8 cellular contexts compared by ENCODE assay signal in genomic region chr17:1561420-1562177, GRCh38. TPM values are rescaled to one million over a fixed set of nuclear protein-coding genes. Genes with fewer than 3 reads are reported as not detected.
DNase-seq lines count a peak whose midpoint lies in the region; ATAC-seq and TF ChIP-seq lines count a peak whose summit lies in the region.

No MANE protein-coding gene starts in this region.

- H3K9me3 Mint-ChIP-seq in activated CD8-positive, alpha-beta T cell treated with anti-CD3 and anti-CD28 coated beads, Interleukin-2, amount 10 ng/mL, durations not matched to agents 7 days and 5 days (ENCODE audit: insufficient read depth) = no peaks in the 10 kb centered on the region
- no peaks in the 10 kb centered on the region for H3K9me3 Mint-ChIP-seq in naive thymus-derived CD8-positive, alpha-beta T cell

- H3K4me3 Mint-ChIP-seq in activated CD8-positive, alpha-beta T cell treated with anti-CD3 and anti-CD28 coated beads, Interleukin-2, amount 10 ng/mL, durations not matched to agents 7 days and 5 days = peak overlapping the region; percentile 77
- H3K4me3 Mint-ChIP-seq in naive thymus-derived CD8-positive, alpha-beta T cell = peak overlapping the region; percentile 72 to 88 (median 81)

- H3K4me1 ChIP-seq in KMS-11 (ENCODE audit: low read depth, poor library complexity, severe bottlenecking) = peaks cover 4% of the 10 kb centered on the region
- H3K4me1 ChIP-seq in uterus = peaks cover 0 to 24% of the 10 kb centered on the region in 2 donors

- H3K4me1 Mint-ChIP-seq in activated CD8-positive, alpha-beta T cell treated with anti-CD3 and anti-CD28 coated beads, Interleukin-2, amount 10 ng/mL, durations not matched to agents 7 days and 5 days (ENCODE audit: low read depth) = peaks cover 34% of the 10 kb centered on the region
- H3K4me1 Mint-ChIP-seq in naive thymus-derived CD8-positive, alpha-beta T cell = peaks cover 22 to 56% (median 40%) of the 10 kb centered on the region in 4 donors

- peak overlapping the region; percentile 33; the same call in 1 of the 2 replicates for H3K4me2 ChIP-seq in KMS-11

- peak overlapping the region; percentile 30; the same call in 1 of the 2 replicates for H3K9ac ChIP-seq in KMS-11

- no peak for TF ChIP-seq CTCF in KMS-11 (conservative IDR thresholded peaks at IDR 0.05; ENCODE audit: low read depth, low read length)
- peak; percentile 18 for TF ChIP-seq CTCF in epithelial cell of proximal tubule (conservative IDR thresholded peaks at IDR 0.05; ENCODE audit: low read depth, low read length)
- peak in 2 of 4 experiments; percentile 26 to 39 for TF ChIP-seq CTCF in uterus (IDR thresholded peaks at IDR 0.05)

- H3K9me3 ChIP-seq in uterus = no peaks in the 10 kb centered on the region

- peaks cover 6% of the 10 kb centered on the region for H3K36me3 Mint-ChIP-seq in activated CD8-positive, alpha-beta T cell treated with anti-CD3 and anti-CD28 coated beads, Interleukin-2, amount 10 ng/mL, durations not matched to agents 7 days and 5 days (ENCODE audit: low read depth)
- H3K36me3 Mint-ChIP-seq in naive thymus-derived CD8-positive, alpha-beta T cell = peaks cover 0 to 3% (median 3%) of the 10 kb centered on the region in 3 donors

- peak overlapping the region; percentile 78 for H3K27ac Mint-ChIP-seq in activated CD8-positive, alpha-beta T cell treated with anti-CD3 and anti-CD28 coated beads, Interleukin-2, amount 10 ng/mL, durations not matched to agents 7 days and 5 days
- peak overlapping the region; percentile 53 to 91 (median 86) for H3K27ac Mint-ChIP-seq in naive thymus-derived CD8-positive, alpha-beta T cell

- H3K36me3 ChIP-seq in KMS-11 (ENCODE audit: insufficient read depth) (no peaks in the 10 kb centered on the region), uterus (no peaks in the 10 kb centered on the region)

- H3K4me3 ChIP-seq in KMS-11 (IDR thresholded peaks at IDR 0.05; ENCODE audit: insufficient read depth, low read depth, low read length) = no peak overlapping the region
- H3K4me3 ChIP-seq in epithelial cell of proximal tubule (ENCODE audit: low read depth, low read length) = peak overlapping the region; percentile 80
- peak overlapping the region; percentile 52 to 94 for H3K4me3 ChIP-seq in uterus

- ATAC-seq in activated CD8-positive, alpha-beta T cell treated with anti-CD3 and anti-CD28 coated beads, Interleukin-2, amount 10 ng/mL, durations not matched to agents 7 days and 5 days = peak; percentile 59
- peak; percentile 52 to 53 for ATAC-seq in naive thymus-derived CD8-positive, alpha-beta T cell

- intact Hi-C loops in uterus (cut with DNase I; ENCODE audit: low total_unique reads) = no loop called here

- DNase-seq in DMS53 (lab: John Stamatoyannopoulos, UW) = peak; percentile 44
- no peak for DNase-seq in DMS53 treated with DMSO at 0.1 percent for 48 hours (lab: John Stamatoyannopoulos, UW; ENCODE audit: unreplicated experiment)
- DNase-seq in activated CD8-positive, alpha-beta T cell treated with anti-CD3 and anti-CD28 coated beads, Interleukin-2, amount 10 ng/mL, durations not matched to agents 7 days and 5 days = peak; percentile 45
- no peak for DNase-seq in epithelial cell of proximal tubule (ENCODE audit: low read depth)
- peak in 8 of 10 donors; percentile 12 to 48 (median 34) for DNase-seq in naive thymus-derived CD8-positive, alpha-beta T cell
- no peak for DNase-seq in uterus
- no peak for DNase-seq in SK-N-DZ (ENCODE audit: low spot score)

- TF ChIP-seq POLR2A in uterus (IDR thresholded peaks at IDR 0.05) = no peak

- H3K27me3 Mint-ChIP-seq in activated CD8-positive, alpha-beta T cell treated with anti-CD3 and anti-CD28 coated beads, Interleukin-2, amount 10 ng/mL, durations not matched to agents 7 days and 5 days (ENCODE audit: low read depth) = peaks cover 7% of the 10 kb centered on the region
- H3K27me3 Mint-ChIP-seq in naive thymus-derived CD8-positive, alpha-beta T cell = no peaks in the 10 kb centered on the region

- CTCF ChIA-PET in activated CD8-positive, alpha-beta T cell treated with anti-CD3 and anti-CD28 coated beads, Interleukin-2, amount 10 ng/mL, durations not matched to agents 7 days and 5 days (lab: Charles Lee) = interaction anchor here (0.8 to 1.2 kb wide), 4 partner anchors 45 to 196 kb away, joined by 3 to 5 read pairs (median 3); partner anchors contain the start of gene INPP5K

- no peak overlapping the region for H3K27ac ChIP-seq in KMS-11
- H3K27ac ChIP-seq in uterus = peak overlapping the region; percentile 78 to 90

- no peak overlapping the region for H2AFZ ChIP-seq in KMS-11 (ENCODE audit: low read depth)

- H4K20me1 ChIP-seq in KMS-11 (ENCODE audit: insufficient read depth) = no peaks in the 10 kb centered on the region

- H3K79me2 ChIP-seq in KMS-11 (ENCODE audit: insufficient read depth, low read depth) = peaks cover 12% of the 10 kb centered on the region; the same call in 1 of the 2 replicates

- POLR2A ChIA-PET in activated CD8-positive, alpha-beta T cell treated with anti-CD3 and anti-CD28 coated beads, Interleukin-2, amount 10 ng/mL, durations not matched to agents 7 days and 5 days (lab: Charles Lee) = interaction anchor here (0.6 to 1.0 kb wide), 2 partner anchors 13 to 22 kb away, joined by 3 read pairs; no protein-coding TSS in a partner anchor
- POLR2A ChIA-PET in naive thymus-derived CD8-positive, alpha-beta T cell (lab: Charles Lee) = interaction anchor here (0.6 to 2.0 kb wide), 5 partner anchors 67 to 209 kb away, joined by 3 to 9 read pairs (median 4); partner anchors contain the start of genes PRPF8, RILP and SLC43A2

- no peaks in the 10 kb centered on the region for H3K27me3 ChIP-seq in KMS-11 (ENCODE audit: insufficient read depth, low read depth)
- H3K27me3 ChIP-seq in uterus = no peaks in the 10 kb centered on the region

RNA-seq across cellular contexts. Expression of gene PITPNA, which starts 1.0 kb away (rescaled TPM):
- 10 to 100 TPM; 44.6 to 47.3 TPM for total RNA-seq in activated CD8-positive, alpha-beta T cell treated with anti-CD3 and anti-CD28 coated beads, Interleukin-2, amount 10 ng/mL, durations not matched to agents 7 days and 5 days
- 25.9 and 32.5 TPM in 2 replicates for total RNA-seq in epithelial cell of proximal tubule
- 10 to 100 TPM; 38.1 to 41.2 TPM for total RNA-seq in naive thymus-derived CD8-positive, alpha-beta T cell
- polyA plus RNA-seq in naive thymus-derived CD8-positive, alpha-beta T cell = 10 to 100 TPM; 20.5 to 30.3 (median 29.7) TPM
- 10 to 100 TPM; 18.5 to 83.6 (median 24.2) TPM for total RNA-seq in uterus
- 13.5 and 18.0 TPM in 2 replicates for polyA plus RNA-seq in SK-N-DZ (2014; cell fraction: cytosol; rRNA removed)
- 11.6 and 16.5 TPM in 2 replicates for polyA plus RNA-seq in SK-N-DZ (2014; cell fraction: nucleus; rRNA removed)

RNA-seq across cellular contexts. Expression of gene INPP5K, which starts 45.2 kb away (rescaled TPM):
- 10 to 100 TPM; 37.6 to 39.6 TPM for total RNA-seq in activated CD8-positive, alpha-beta T cell treated with anti-CD3 and anti-CD28 coated beads, Interleukin-2, amount 10 ng/mL, durations not matched to agents 7 days and 5 days
- 10.7 and 27.3 TPM in 2 replicates for total RNA-seq in epithelial cell of proximal tubule
- 10 to 100 TPM; 92.3 to 93.8 TPM for total RNA-seq in naive thymus-derived CD8-positive, alpha-beta T cell
- polyA plus RNA-seq in naive thymus-derived CD8-positive, alpha-beta T cell = 10 to 100 TPM; 62.0 to 75.4 (median 70.5) TPM
- total RNA-seq in uterus = 10 to 100 TPM; 14.1 to 49.3 (median 31.4) TPM
- 37.8 and 68.7 TPM in 2 replicates for polyA plus RNA-seq in SK-N-DZ (2014; cell fraction: cytosol; rRNA removed)
- 36.9 and 41.0 TPM in 2 replicates for polyA plus RNA-seq in SK-N-DZ (2014; cell fraction: nucleus; rRNA removed)

Comparison
In these comparisons a context has a peak if more than half of its experiments do, and no peak if none do; other contexts are left out.
1. DNase-seq: peak in DMS53 (single experiment), activated CD8-positive, alpha-beta T cell treated with anti-CD3 and anti-CD28 coated beads, Interleukin-2, amount 10 ng/mL, durations not matched to agents 7 days and 5 days (single experiment) and naive thymus-derived CD8-positive, alpha-beta T cell (8 of 10); none in DMS53 treated with DMSO at 0.1 percent for 48 hours (single experiment), epithelial cell of proximal tubule (single experiment), uterus (0 of 2) and SK-N-DZ (single experiment).